ENCODE assay signal across 23 cellular contexts in genomic region chr6:167098825-167099225, GRCh38. TPM values are rescaled to one million over a fixed set of nuclear protein-coding genes. Genes with fewer than 3 reads are reported as not detected.
DNase-seq lines count a peak whose midpoint lies in the region; ATAC-seq, FAIRE-seq and TF ChIP-seq lines count a peak whose summit lies in the region.
"Had no signal": no experiment of that assay in that cellular context is flagged by ENCODE, and none has a peak within 500 bp of the region (broad histone marks: within the 10 kb centered on the region; RNA-seq: fewer than 3 reads in every experiment).

No MANE protein-coding gene starts in this region.

- no peaks in the 10 kb centered on the region for H3K9me3 ChIP-seq in effector memory CD4-positive, alpha-beta T cell (ENCODE audit: control insufficient read depth, low read length)
- H3K9me3 ChIP-seq in small intestine (ENCODE audit: control insufficient read depth, low read depth) (no peaks in the 10 kb centered on the region), thyroid gland (no peaks in the 10 kb centered on the region)
- H3K9me3 ChIP-seq: transverse colon had no signal

- peak overlapping the region; percentile 9 for H3K27ac ChIP-seq in effector memory CD4-positive, alpha-beta T cell (ENCODE audit: insufficient read depth, low read length, poor library complexity, severe bottlenecking)
- H3K27ac ChIP-seq in small intestine (ENCODE audit: low read depth in 1 of 2, low read length in 1 of 2) (no peak overlapping the region), thyroid gland (no peak overlapping the region)
- H3K27ac ChIP-seq: hepatocyte, KMS-11, PC-9, transverse colon had no signal

- FAIRE-seq in small intestine (lab: Jason Lieb, UNC), result no peak
- FAIRE-seq: colon, islet of Langerhans had no signal

- peaks cover 48% of the 10 kb centered on the region for H3K4me1 Mint-ChIP-seq in activated CD8-positive, alpha-beta memory T cell treated with anti-CD3 and anti-CD28 coated beads, Interleukin-2, amount 10 ng/mL, durations not matched to agents 7 days and 5 days
- H3K4me1 Mint-ChIP-seq in IgD-negative memory B cell, result peaks cover 54 to 79% (median 61%) of the 10 kb centered on the region in 3 donors
- H3K4me1 Mint-ChIP-seq in stimulated activated naive CD8-positive, alpha-beta T cell treated with anti-CD3 and anti-CD28 coated beads, Interleukin-15, Interleukin-2, amounts not matched to agents 100 ng/mL and 50 ng/mL, for 24 hours (ENCODE audit: low read depth), result peaks cover 53% of the 10 kb centered on the region

- no peak overlapping the region for H3K4me3 ChIP-seq in effector memory CD4-positive, alpha-beta T cell (ENCODE audit: insufficient read depth, low read depth, low read length, poor library complexity, severe bottlenecking)
- H3K4me3 ChIP-seq in small intestine (ENCODE audit: low read depth in 1 of 2, low read length in 2 of 2) (no peak overlapping the region), thyroid gland (replicated peaks in 1 of 3) (no peak overlapping the region)
- H3K4me3 ChIP-seq: hepatocyte, PC-9, transverse colon had no signal

- H3K27me3 Mint-ChIP-seq in activated CD8-positive, alpha-beta memory T cell treated with anti-CD3 and anti-CD28 coated beads, Interleukin-2, amount 10 ng/mL, durations not matched to agents 7 days and 5 days, result peaks cover 2% of the 10 kb centered on the region
- H3K27me3 Mint-ChIP-seq in IgD-negative memory B cell, result no peaks in the 10 kb centered on the region
- H3K27me3 Mint-ChIP-seq in stimulated activated naive CD8-positive, alpha-beta T cell treated with anti-CD3 and anti-CD28 coated beads, Interleukin-15, Interleukin-2, amounts not matched to agents 100 ng/mL and 50 ng/mL, for 24 hours, result no peaks in the 10 kb centered on the region

- peaks cover 49% of the 10 kb centered on the region for H3K4me1 ChIP-seq in effector memory CD4-positive, alpha-beta T cell (ENCODE audit: control insufficient read depth, insufficient read depth, low read length, poor library complexity, severe bottlenecking)
- H3K4me1 ChIP-seq in small intestine (ENCODE audit: control insufficient read depth in 2 of 2, insufficient read depth in 1 of 2, low read depth in 1 of 2, low read length in 1 of 2), result peaks cover 0 to 9% of the 10 kb centered on the region in 2 donors
- no peaks in the 10 kb centered on the region for H3K4me1 ChIP-seq in thyroid gland

- peak; percentile 55 for DNase-seq in activated CD8-positive, alpha-beta memory T cell treated with anti-CD3 and anti-CD28 coated beads for 24 hours
- DNase-seq in activated CD8-positive, alpha-beta memory T cell treated with anti-CD3 and anti-CD28 coated beads, Interleukin-2, amount 10 ng/mL, durations not matched to agents 7 days and 5 days, result no peak
- no peak for DNase-seq in effector memory CD4-positive, alpha-beta T cell
- DNase-seq in GM20000 (ENCODE audit: low spot score) (no peak), small intestine (no peak), thyroid gland (no peak)
- DNase-seq: activated naive CD4-positive, alpha-beta T cell treated with Interleukin-2 at 50 U/mL for 16 hours; NCI-H1105; NCI-H69; PC-9; transverse colon had no signal

- no peak overlapping the region for H3K4me3 Mint-ChIP-seq in activated CD8-positive, alpha-beta memory T cell treated with anti-CD3 and anti-CD28 coated beads, Interleukin-2, amount 10 ng/mL, durations not matched to agents 7 days and 5 days
- peak overlapping the region in 3 of 4 donors; percentile 51 to 60 (median 55) for H3K4me3 Mint-ChIP-seq in IgD-negative memory B cell
- peak overlapping the region; percentile 6 for H3K4me3 Mint-ChIP-seq in stimulated activated naive CD8-positive, alpha-beta T cell treated with anti-CD3 and anti-CD28 coated beads, Interleukin-15, Interleukin-2, amounts not matched to agents 100 ng/mL and 50 ng/mL, for 24 hours
- H3K4me3 Mint-ChIP-seq: T-helper 2 cell treated with Interferon-gamma antibody and Interleukin-4, amounts not matched to agents 5 μg/mL and 100 μg/mL, for 36 hours had no signal

- H3K27ac Mint-ChIP-seq in activated CD8-positive, alpha-beta memory T cell treated with anti-CD3 and anti-CD28 coated beads, Interleukin-2, amount 10 ng/mL, durations not matched to agents 7 days and 5 days, result no peak overlapping the region
- peak overlapping the region; percentile 62 to 94 (median 80) for H3K27ac Mint-ChIP-seq in IgD-negative memory B cell
- peak overlapping the region; percentile 29 for H3K27ac Mint-ChIP-seq in stimulated activated naive CD8-positive, alpha-beta T cell treated with anti-CD3 and anti-CD28 coated beads, Interleukin-15, Interleukin-2, amounts not matched to agents 100 ng/mL and 50 ng/mL, for 24 hours
- H3K27ac Mint-ChIP-seq: T-helper 2 cell treated with Interferon-gamma antibody and Interleukin-4, amounts not matched to agents 5 μg/mL and 100 μg/mL, for 36 hours had no signal

- no peak for ATAC-seq in activated CD8-positive, alpha-beta memory T cell treated with anti-CD3 and anti-CD28 coated beads, Interleukin-2, amount 10 ng/mL, durations not matched to agents 7 days and 5 days
- ATAC-seq: activated CD4-positive, CD25-positive, alpha-beta regulatory T cell treated with anti-CD3 and anti-CD28 coated beads, Interleukin-2, amount 50 U/mL, for 24 hours had no signal

- intact Hi-C loops in thyroid gland (cut with DNase I), result no loop called here

- CTCF ChIA-PET in activated CD8-positive, alpha-beta memory T cell treated with anti-CD3 and anti-CD28 coated beads, Interleukin-2, amount 10 ng/mL, durations not matched to agents 7 days and 5 days (lab: Charles Lee), result no interaction called here

- no peaks in the 10 kb centered on the region for H3K36me3 ChIP-seq in effector memory CD4-positive, alpha-beta T cell (ENCODE audit: control insufficient read depth, insufficient read depth, low read length)
- H3K36me3 ChIP-seq in small intestine (ENCODE audit: control insufficient read depth in 2 of 2, insufficient read depth in 2 of 2, low read length in 2 of 2), result no peaks in the 10 kb centered on the region
- no peaks in the 10 kb centered on the region for H3K36me3 ChIP-seq in thyroid gland
- H3K36me3 ChIP-seq: transverse colon had no signal

- H3K36me3 Mint-ChIP-seq in activated CD8-positive, alpha-beta memory T cell treated with anti-CD3 and anti-CD28 coated beads, Interleukin-2, amount 10 ng/mL, durations not matched to agents 7 days and 5 days, result peaks cover 4% of the 10 kb centered on the region
- H3K36me3 Mint-ChIP-seq in IgD-negative memory B cell, result peaks cover 1% of the 10 kb centered on the region
- no peaks in the 10 kb centered on the region for H3K36me3 Mint-ChIP-seq in stimulated activated naive CD8-positive, alpha-beta T cell treated with anti-CD3 and anti-CD28 coated beads, Interleukin-15, Interleukin-2, amounts not matched to agents 100 ng/mL and 50 ng/mL, for 24 hours (ENCODE audit: low read depth)

- 68 to 83% (median 69%) methylated on average over 4 of the region's 4 CpGs for WGBS in small intestine, 3 donors
- 76 to 88% methylated on average over 4 of the region's 4 CpGs for WGBS in thyroid gland, 2 donors

- TF ChIP-seq CTCF in GM20000 (IDR thresholded peaks at IDR 0.05; ENCODE audit: extremely low read depth, missing control alignments) (no peak), thyroid gland (IDR thresholded peaks at IDR 0.05) (no peak)

- no peak for TF ChIP-seq POLR2A in thyroid gland (IDR thresholded peaks at IDR 0.05)

- no peaks in the 10 kb centered on the region for H3K27me3 ChIP-seq in effector memory CD4-positive, alpha-beta T cell (replicated peaks; ENCODE audit: control insufficient read depth, insufficient read depth, low read length, poor library complexity, severe bottlenecking)
- H3K27me3 ChIP-seq in small intestine (ENCODE audit: control insufficient read depth in 2 of 2, insufficient read depth in 2 of 2, low read length in 2 of 2), result no peaks in the 10 kb centered on the region
- H3K27me3 ChIP-seq in thyroid gland, result no peaks in the 10 kb centered on the region
- H3K27me3 ChIP-seq: hepatocyte, transverse colon had no signal

- no peaks in the 10 kb centered on the region for H3K9me3 Mint-ChIP-seq in activated CD8-positive, alpha-beta memory T cell treated with anti-CD3 and anti-CD28 coated beads, Interleukin-2, amount 10 ng/mL, durations not matched to agents 7 days and 5 days (ENCODE audit: low read depth)
- H3K9me3 Mint-ChIP-seq in IgD-negative memory B cell, result no peaks in the 10 kb centered on the region
- no peaks in the 10 kb centered on the region for H3K9me3 Mint-ChIP-seq in stimulated activated naive CD8-positive, alpha-beta T cell treated with anti-CD3 and anti-CD28 coated beads, Interleukin-15, Interleukin-2, amounts not matched to agents 100 ng/mL and 50 ng/mL, for 24 hours
- H3K9me3 Mint-ChIP-seq: T-helper 2 cell treated with Interferon-gamma antibody and Interleukin-4, amounts not matched to agents 5 μg/mL and 100 μg/mL, for 36 hours had no signal

RNA-seq across cellular contexts. Expression of gene CCR6, which starts 24.1 kb away (rescaled TPM):
- 1 to 10 TPM; 8.7 to 9.1 TPM for total RNA-seq in activated CD8-positive, alpha-beta memory T cell treated with anti-CD3 and anti-CD28 coated beads, Interleukin-2, amount 10 ng/mL, durations not matched to agents 7 days and 5 days
- polyA plus RNA-seq in IgD-negative memory B cell (79.3 TPM), small intestine (1 to 10 TPM in 1 of 3 donors, under 1 TPM in 2; 0.54 to 1.2 (median 0.89) TPM)
- under 1 TPM in 1 of 4 donors, not detected in 3; 0.78 TPM for total RNA-seq in thyroid gland
- total RNA-seq: A673, lung microvascular endothelial cell, PC-9, pulmonary artery endothelial cell, SK-MEL-5 had no signal

RNA-seq across cellular contexts. Expression of gene GPR31, which starts 59.0 kb away (rescaled TPM):
- total RNA-seq in activated CD8-positive, alpha-beta memory T cell treated with anti-CD3 and anti-CD28 coated beads, Interleukin-2, amount 10 ng/mL, durations not matched to agents 7 days and 5 days, result not detected
- polyA plus RNA-seq in IgD-negative memory B cell (not detected), small intestine (not detected)
- not detected for total RNA-seq in thyroid gland
- total RNA-seq: A673, hepatocyte, lung microvascular endothelial cell, PC-9, pulmonary artery endothelial cell, SK-MEL-5, transverse colon had no signal
- polyA plus RNA-seq: hepatocyte had no signal

Comparison
In these comparisons a context has a peak if more than half of its experiments do, and no peak if none do; other contexts are left out.
1. RNA of gene CCR6, which starts 24.1 kb away (total RNA-seq): 8.7 to 9.1 TPM in activated CD8-positive, alpha-beta memory T cell treated with anti-CD3 and anti-CD28 coated beads, Interleukin-2, amount 10 ng/mL, durations not matched to agents 7 days and 5 days; 0.78 TPM in thyroid gland; every median in the first group is over 4 times any median in the second.